In the genomic region with DNA sequence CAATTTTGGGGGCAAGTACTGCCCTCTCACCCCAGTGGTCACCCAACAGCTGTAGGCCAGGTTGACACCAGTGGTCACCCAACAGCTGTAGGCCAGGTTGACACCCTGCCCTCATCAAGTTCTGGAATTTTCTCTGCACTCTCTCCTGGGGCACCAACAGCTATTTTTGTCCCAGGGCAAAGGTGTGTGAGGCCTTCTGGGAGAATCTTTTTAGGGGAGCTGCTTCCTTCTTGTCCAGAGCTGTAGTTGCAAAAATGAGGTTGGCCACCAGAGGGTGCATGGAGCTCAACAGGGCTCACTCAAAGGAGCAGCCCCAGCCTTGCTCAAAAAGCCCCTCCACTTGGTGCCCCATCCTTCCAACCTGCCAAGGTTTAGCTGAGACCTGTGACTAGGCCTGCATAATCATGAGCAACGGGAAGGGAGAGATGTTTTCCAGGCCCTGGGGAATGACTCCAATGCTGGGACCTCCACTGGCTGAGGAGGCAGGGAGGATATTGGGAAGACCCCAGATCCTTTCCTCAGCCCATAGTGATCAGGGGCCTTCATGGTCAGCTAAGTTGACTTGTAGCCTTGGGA, we compare ENCODE assay signal across 8 cellular contexts. TPM values are rescaled to one million over a fixed set of nuclear protein-coding genes. Genes with fewer than 3 reads are reported as not detected.
DNase-seq lines count a peak whose midpoint lies in the region; ATAC-seq and TF ChIP-seq lines count a peak whose summit lies in the region.

No MANE protein-coding gene starts in this region.

- H3K9me2 ChIP-seq in PC-9 (ENCODE audit: insufficient read depth), result no peaks in the 10 kb centered on the region; the same call in 1 of the 2 replicates

- H3K4me1 Mint-ChIP-seq in activated T-helper 1 cell treated with anti-CD3 and anti-CD28 coated beads, Interleukin-12 subunit alpha, Interleukin-12 subunit beta, Interleukin-2, Interleukin-4 antibody, amounts not matched to agents 30 ng/mL and 10 ng/mL and 1 ng/mL, durations not matched to agents 14 hours and 24 hours and 36 hours (ENCODE audit: low read depth), result peaks cover 6% of the 10 kb centered on the region

- peak; percentile 61 for DNase-seq in ACHN
- DNase-seq in PC-9, result peak; percentile 57 to 71
- peak; percentile 59 for DNase-seq in activated T-helper 1 cell treated with anti-CD3 and anti-CD28 coated beads, Interleukin-12 subunit alpha, Interleukin-12 subunit beta, Interleukin-2, Interleukin-4 antibody, amounts not matched to agents 30 ng/mL and 10 ng/mL and 1 ng/mL, durations not matched to agents 14 hours and 24 hours and 36 hours (ENCODE audit: low spot score)
- peak; percentile 68 for DNase-seq in fibroblast of villous mesenchyme (ENCODE audit: low read depth)
- peak in 8 of 10 donors; percentile 72 to 93 (median 80) for DNase-seq in posterior cingulate gyrus
- peak; percentile 79 to 88 for DNase-seq in uterus

- peaks cover 4% of the 10 kb centered on the region for H3K27me3 Mint-ChIP-seq in activated T-helper 1 cell treated with anti-CD3 and anti-CD28 coated beads, Interleukin-12 subunit alpha, Interleukin-12 subunit beta, Interleukin-2, Interleukin-4 antibody, amounts not matched to agents 30 ng/mL and 10 ng/mL and 1 ng/mL, durations not matched to agents 14 hours and 24 hours and 36 hours (ENCODE audit: insufficient read depth)

- peak; percentile 89 for TF ChIP-seq CTCF in PC-9 (conservative IDR thresholded peaks at IDR 0.05)
- peak; percentile 85 for TF ChIP-seq CTCF in fibroblast of villous mesenchyme (IDR thresholded peaks at IDR 0.05; ENCODE audit: insufficient read depth, low read depth, low read length)
- TF ChIP-seq CTCF in uterus (IDR thresholded peaks at IDR 0.05), result peak; percentile 76 to 90 (median 82)

- peaks cover 6% of the 10 kb centered on the region for H3K9me3 Mint-ChIP-seq in activated T-helper 1 cell treated with anti-CD3 and anti-CD28 coated beads, Interleukin-12 subunit alpha, Interleukin-12 subunit beta, Interleukin-2, Interleukin-4 antibody, amounts not matched to agents 30 ng/mL and 10 ng/mL and 1 ng/mL, durations not matched to agents 14 hours and 24 hours and 36 hours

- H3K9me3 ChIP-seq in PC-9 (ENCODE audit: insufficient read depth, low read depth), result no peaks in the 10 kb centered on the region
- H3K9me3 ChIP-seq in uterus, result no peaks in the 10 kb centered on the region

- intact Hi-C loops in PC-9 (cut with micrococcal nuclease; ENCODE audit: unreplicated experiment), result loop anchor here (2.0 kb wide), 1 partner anchor 29 kb away; no protein-coding TSS in a partner anchor
- intact Hi-C loops in activated T-helper 1 cell treated with anti-CD3 and anti-CD28 coated beads, Interleukin-12 subunit alpha, Interleukin-12 subunit beta, Interleukin-2, Interleukin-4 antibody, amounts not matched to agents 30 ng/mL and 10 ng/mL and 1 ng/mL, durations not matched to agents 14 hours and 24 hours and 36 hours (cut with micrococcal nuclease), result loop anchor here (1.0 to 5.0 kb wide), 4 partner anchors 54 to 263 kb away; partner anchors contain the start of genes SLC22A4 and SLC22A5
- intact Hi-C loops in posterior cingulate gyrus (cut with DNase I), result loop anchor here (10.0 kb wide), 1 partner anchor 267 kb away; no protein-coding TSS in a partner anchor
- intact Hi-C loops in uterus (cut with DNase I; ENCODE audit: low total_unique reads), result no loop called here

- H3K4me3 ChIP-seq in PC-9 (no peak overlapping the region), fibroblast of villous mesenchyme (ENCODE audit: low read depth, low read length) (no peak overlapping the region), uterus (no peak overlapping the region)

- no peaks in the 10 kb centered on the region for H3F3A ChIP-seq in PC-9 (ENCODE audit: insufficient read depth, low read depth)

- no peak overlapping the region for H3K4me2 ChIP-seq in PC-9

- TF ChIP-seq POLR2A in uterus (IDR thresholded peaks at IDR 0.05), result no peak

- BruUV-seq in PC-9 (replicated peaks; lab: Mats Ljungman, UMichigan), result no TSS peak

- H3K79me2 ChIP-seq in PC-9 (ENCODE audit: low read depth), result no peaks in the 10 kb centered on the region

- H3K4me3 Mint-ChIP-seq in activated T-helper 1 cell treated with anti-CD3 and anti-CD28 coated beads, Interleukin-12 subunit alpha, Interleukin-12 subunit beta, Interleukin-2, Interleukin-4 antibody, amounts not matched to agents 30 ng/mL and 10 ng/mL and 1 ng/mL, durations not matched to agents 14 hours and 24 hours and 36 hours, result no peak overlapping the region

- POLR2A ChIA-PET in PC-9 (lab: Charles Lee; ENCODE audit: unreplicated experiment), result interaction anchor here (0.6 to 0.7 kb wide), 3 partner anchors 21 to 997 kb away, joined by 3 to 14 read pairs (median 6); no protein-coding TSS in a partner anchor

- no peak overlapping the region for H2AFZ ChIP-seq in PC-9

- no peaks in the 10 kb centered on the region for H3K36me3 Mint-ChIP-seq in activated T-helper 1 cell treated with anti-CD3 and anti-CD28 coated beads, Interleukin-12 subunit alpha, Interleukin-12 subunit beta, Interleukin-2, Interleukin-4 antibody, amounts not matched to agents 30 ng/mL and 10 ng/mL and 1 ng/mL, durations not matched to agents 14 hours and 24 hours and 36 hours (ENCODE audit: low read depth)

- no peak overlapping the region for H3K27ac ChIP-seq in PC-9
- peak overlapping the region in 1 of 2 donors; percentile 39 for H3K27ac ChIP-seq in uterus

- H3K27me3 ChIP-seq in PC-9 (ENCODE audit: insufficient read depth, low read depth), result no peaks in the 10 kb centered on the region
- no peaks in the 10 kb centered on the region for H3K27me3 ChIP-seq in uterus

- H3K36me3 ChIP-seq in PC-9 (ENCODE audit: low read depth) (no peaks in the 10 kb centered on the region), uterus (no peaks in the 10 kb centered on the region)

- H3K4me1 ChIP-seq in PC-9 (replicated peaks; ENCODE audit: insufficient read depth), result peaks cover 4% of the 10 kb centered on the region; the same call in 1 of the 2 replicates
- H3K4me1 ChIP-seq in uterus, result no peaks in the 10 kb centered on the region

- ATAC-seq in GM18502 (IDR thresholded peaks at IDR 0.05; ENCODE audit: poor library complexity, unreplicated experiment) (peak; percentile 91), HG03439 (IDR thresholded peaks at IDR 0.05; ENCODE audit: unreplicated experiment) (peak; percentile 81)

- H4K20me1 ChIP-seq in PC-9 (ENCODE audit: insufficient read depth), result no peaks in the 10 kb centered on the region

- H3K27ac Mint-ChIP-seq in activated T-helper 1 cell treated with anti-CD3 and anti-CD28 coated beads, Interleukin-12 subunit alpha, Interleukin-12 subunit beta, Interleukin-2, Interleukin-4 antibody, amounts not matched to agents 30 ng/mL and 10 ng/mL and 1 ng/mL, durations not matched to agents 14 hours and 24 hours and 36 hours, result no peak overlapping the region

- CTCF ChIA-PET in PC-9 (lab: Charles Lee), result interaction anchor here (0.6 to 1.5 kb wide), 13 partner anchors 9 to 262 kb away, joined by 3 to 18 read pairs (median 3); partner anchors contain the start of genes P4HA2 and SLC22A4

- in situ Hi-C loops in ACHN (cut with HindIII; ENCODE audit: low pct_ligation_motif_present, low pct_unique_long_range_greater_than_20kb, low sequenced_read_pairs), result no loop called here

RNA-seq across cellular contexts. Expression of gene P4HA2, which starts 10.6 kb away (rescaled TPM):
- total RNA-seq in PC-9 (2021) (21.7 and 24.0 TPM in 2 replicates), fibroblast of villous mesenchyme (161 and 191 TPM in 2 replicates), uterus (100 to 1,000 TPM in 1 of 4 donors, 10 to 100 TPM in 3; 19.4 to 112 (median 85.2) TPM)
- 48.7 and 49.4 TPM in 2 replicates for total RNA-seq in activated T-helper 1 cell treated with anti-CD3 and anti-CD28 coated beads, Interleukin-12 subunit alpha, Interleukin-12 subunit beta, Interleukin-2, Interleukin-4 antibody, amounts not matched to agents 30 ng/mL and 10 ng/mL and 1 ng/mL, durations not matched to agents 14 hours and 24 hours and 36 hours

RNA-seq across cellular contexts. Expression of gene PDLIM4, which starts 19.2 kb away (rescaled TPM):
- total RNA-seq in PC-9 (2021) (35.8 and 47.2 TPM in 2 replicates), fibroblast of villous mesenchyme (42.8 and 97.2 TPM in 2 replicates), uterus (100 to 1,000 TPM in 1 of 4 donors, 10 to 100 TPM in 3; 14.1 to 148 (median 45.3) TPM)
- total RNA-seq in activated T-helper 1 cell treated with anti-CD3 and anti-CD28 coated beads, Interleukin-12 subunit alpha, Interleukin-12 subunit beta, Interleukin-2, Interleukin-4 antibody, amounts not matched to agents 30 ng/mL and 10 ng/mL and 1 ng/mL, durations not matched to agents 14 hours and 24 hours and 36 hours, result 1.4 and 2.0 TPM in 2 replicates

RNA-seq across cellular contexts. Expression of gene SLC22A4, which starts 55.9 kb away (rescaled TPM):
- total RNA-seq in PC-9 (2021) (4.2 and 4.9 TPM in 2 replicates), fibroblast of villous mesenchyme (6.8 and 16.4 TPM in 2 replicates), uterus (1 to 10 TPM in 3 of 4 donors, under 1 TPM in 1; 0.26 to 4.5 (median 2.3) TPM)
- 1.6 and 2.6 TPM in 2 replicates for total RNA-seq in activated T-helper 1 cell treated with anti-CD3 and anti-CD28 coated beads, Interleukin-12 subunit alpha, Interleukin-12 subunit beta, Interleukin-2, Interleukin-4 antibody, amounts not matched to agents 30 ng/mL and 10 ng/mL and 1 ng/mL, durations not matched to agents 14 hours and 24 hours and 36 hours
